11 cellular contexts compared by ENCODE assay signal in genomic region chr20:24672886-24673677, GRCh38.
DNase-seq lines count a peak whose midpoint lies in the region; ATAC-seq and TF ChIP-seq lines count a peak whose summit lies in the region.
"Had no signal": no experiment of that assay in that cellular context is flagged by ENCODE, and none has a peak within 500 bp of the region (broad histone marks: within the 10 kb centered on the region; RNA-seq: fewer than 3 reads in every experiment).

No MANE protein-coding gene starts in this region.

- H3K9me3 ChIP-seq in GM23248 (ENCODE audit: low read depth) (no peaks in the 10 kb centered on the region), SJSA1 (replicated peaks) (no peaks in the 10 kb centered on the region), right cardiac atrium (ENCODE audit: control insufficient read depth, low read length) (no peaks in the 10 kb centered on the region)

- ATAC-seq in HG03469 (IDR thresholded peaks at IDR 0.05; ENCODE audit: unreplicated experiment) (no peak), sciatic nerve (no peak), right cardiac atrium (no peak)
- ATAC-seq: natural killer cell treated with Interleukin-12 subunit alpha and Interleukin-12 subunit beta and Interleukin-15 and Interleukin-18, amount 100 ng/mL, for 72 hours had no signal

- no peaks in the 10 kb centered on the region for H3K27me3 ChIP-seq in GM23248 (replicated peaks; ENCODE audit: insufficient read depth)
- H3K27me3 ChIP-seq in SJSA1 (replicated peaks) = no peaks in the 10 kb centered on the region
- no peaks in the 10 kb centered on the region for H3K27me3 ChIP-seq in right cardiac atrium (ENCODE audit: control insufficient read depth, insufficient read depth)

- intact Hi-C loops in sciatic nerve (cut with DNase I) = no loop called here
- intact Hi-C loops in right cardiac atrium (cut with DNase I) = no loop called here

- H3K79me2 ChIP-seq in GM23248 (ENCODE audit: insufficient read depth) = no peaks in the 10 kb centered on the region

- H3K36me3 ChIP-seq in GM23248 (ENCODE audit: low read depth) (no peaks in the 10 kb centered on the region), SJSA1 (no peaks in the 10 kb centered on the region)

- peaks cover 18% of the 10 kb centered on the region for H3F3A ChIP-seq in GM23248 (ENCODE audit: insufficient read depth)

- H3K4me1 ChIP-seq in GM23248 (ENCODE audit: insufficient read depth) (peaks cover 22% of the 10 kb centered on the region), SJSA1 (replicated peaks) (peaks cover 46% of the 10 kb centered on the region), right cardiac atrium (ENCODE audit: control insufficient read depth, insufficient read depth, low read length) (no peaks in the 10 kb centered on the region)

- peak overlapping the region; percentile 71 for H3K4me2 ChIP-seq in GM23248 (ENCODE audit: unreplicated experiment)

- H3K27ac ChIP-seq in GM23248 (peak overlapping the region; percentile 78), SJSA1 (peak overlapping the region; percentile 73), right cardiac atrium (ENCODE audit: low read length) (no peak overlapping the region)

- no peaks in the 10 kb centered on the region for H4K20me1 ChIP-seq in GM23248 (ENCODE audit: insufficient read depth)

- no peak for TF ChIP-seq CTCF in fibroblast of villous mesenchyme (IDR thresholded peaks at IDR 0.05; ENCODE audit: insufficient read depth, low read depth, low read length)

- 61 to 64% methylated on average over 7 of the region's 7 CpGs for WGBS in GM23248 (ENCODE audit: low coverage in 1 of 2, low lambda C conversion rate in 2 of 2, missing lambda C conversion rate in 2 of 2), 2 experiments
- WGBS in right cardiac atrium = 81% methylated on average over 7 of the region's 7 CpGs

- DNase-seq in GM23248 (peak; percentile 96), SJSA1 (ENCODE audit: low read depth in 1 of 2, low spot score in 2 of 2) (peak; percentile 90 to 91), fibroblast of villous mesenchyme (ENCODE audit: low read depth) (peak; percentile 75), smooth muscle cell of the brain vasculature (ENCODE audit: low read depth, low spot score) (peak; percentile 72), sciatic nerve (ENCODE audit: low spot score) (no peak), right cardiac atrium (no peak), NCI-H748 (lab: John Stamatoyannopoulos, UW; ENCODE audit: unreplicated experiment) (no peak)
- DNase-seq: NCI-H1105 treated with DMSO at 0.1 percent for 48 hours, RPMI8226 had no signal

- H3K9me2 ChIP-seq in GM23248 (ENCODE audit: insufficient read depth) = no peaks in the 10 kb centered on the region

- no peak overlapping the region for H2AFZ ChIP-seq in GM23248

- peak overlapping the region; percentile 47 for H3K9ac ChIP-seq in GM23248

- in situ Hi-C loops in GM23248 (cut with MboI) = no loop called here

- H3K4me3 ChIP-seq in GM23248 = 0 out of 2 replicates have a peak overlapping the region, but pooled peaks have one; percentile 33
- no peak overlapping the region for H3K4me3 ChIP-seq in SJSA1
- no peak overlapping the region for H3K4me3 ChIP-seq in fibroblast of villous mesenchyme (ENCODE audit: low read depth, low read length)
- no peak overlapping the region for H3K4me3 ChIP-seq in right cardiac atrium (ENCODE audit: low read length)

Comparison
In these comparisons a context has a peak if more than half of its experiments do, and no peak if none do; other contexts are left out.
1. DNase-seq: peak in GM23248 (single experiment), SJSA1 (2 of 2), fibroblast of villous mesenchyme (single experiment) and smooth muscle cell of the brain vasculature (single experiment); none in sciatic nerve (single experiment), right cardiac atrium (0 of 3) and NCI-H748 (single experiment).